9 cellular contexts compared by ENCODE assay signal in the genomic region with DNA sequence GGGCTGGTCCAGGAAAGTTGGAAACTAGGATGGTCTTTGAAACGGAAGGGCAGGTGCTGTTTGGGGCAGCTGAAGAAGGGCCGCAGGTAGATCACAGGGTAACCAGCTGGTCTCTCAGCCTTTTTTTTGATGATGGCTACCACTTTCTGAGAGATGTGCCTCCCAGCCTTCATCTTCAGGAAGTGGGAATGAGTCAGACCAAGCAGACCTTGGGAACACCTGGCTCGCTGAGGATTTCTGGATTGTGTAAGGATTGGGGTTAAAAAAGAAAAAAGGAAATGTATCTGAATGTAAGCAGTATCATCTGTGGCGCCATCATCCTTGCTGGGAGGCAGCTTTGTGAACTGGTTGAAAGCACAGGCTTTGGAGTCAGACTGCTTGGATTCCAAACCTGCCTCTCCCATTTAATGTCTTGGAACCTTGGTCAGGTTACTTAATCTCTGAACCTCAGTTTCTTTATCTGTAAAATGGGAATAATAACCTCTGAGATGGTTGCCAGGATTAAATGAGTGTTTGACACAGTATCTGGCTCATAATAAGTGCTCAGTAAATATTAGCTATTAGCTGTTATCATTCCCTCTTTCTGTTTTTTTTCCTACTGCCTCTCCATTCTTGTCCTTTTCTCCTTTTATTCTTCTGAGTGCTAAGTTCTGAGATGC. TPM values are rescaled to one million over a fixed set of nuclear protein-coding genes. Genes with fewer than 3 reads are reported as not detected.
DNase-seq lines count a peak whose midpoint lies in the region; ATAC-seq, FAIRE-seq and TF ChIP-seq lines count a peak whose summit lies in the region.
"Had no signal": no experiment of that assay in that cellular context is flagged by ENCODE, and none has a peak within 500 bp of the region (broad histone marks: within the 10 kb centered on the region; RNA-seq: fewer than 3 reads in every experiment).

No MANE protein-coding gene starts in this region.

- no peak for ATAC-seq in HepG2
- ATAC-seq in right lobe of liver, result no peak
- ATAC-seq in T-cell (replicated peaks in 1 of 4), result no peak
- no peak for ATAC-seq in GM21723 (IDR thresholded peaks at IDR 0.05; ENCODE audit: unreplicated experiment)

- H3K4me3 ChIP-seq in HepG2 (replicated peaks in 1 of 3; ENCODE audit: insufficient read depth in 1 of 3, low read depth in 2 of 3, low read length in 3 of 3) (no peak overlapping the region), right lobe of liver (no peak overlapping the region), fibroblast of villous mesenchyme (ENCODE audit: low read depth, low read length) (no peak overlapping the region), uterus (no peak overlapping the region)

- H2AFZ ChIP-seq in HepG2 (ENCODE audit: low read length), result no peak overlapping the region

- H3K27me3 ChIP-seq in HepG2 (ENCODE audit: control insufficient read depth in 1 of 2, insufficient read depth in 2 of 2, low read length in 2 of 2) (no peaks in the 10 kb centered on the region), right lobe of liver (no peaks in the 10 kb centered on the region), uterus (no peaks in the 10 kb centered on the region)

- in situ Hi-C loops in HepG2 (cut with HindIII; ENCODE audit: extremely low pct_ligation_motif_present, low pct_unique_long_range_greater_than_20kb), result no loop called here

- no peak for TF ChIP-seq EP300 in HepG2 (IDR thresholded peaks at IDR 0.05; ENCODE audit: low read depth in 2 of 2, low read length in 2 of 2)
- TF ChIP-seq EP300 in HepG2 (CRISPR knock-in tag; IDR thresholded peaks at IDR 0.05; ENCODE audit: borderline replicate concordance), result no peak

- TF ChIP-seq RAD21 in HepG2 (CRISPR knock-in tag; IDR thresholded peaks at IDR 0.05), result no peak

- TF ChIP-seq POLR2A in HepG2 (IDR thresholded peaks at IDR 0.05; ENCODE audit: insufficient read depth in 1 of 2, low read depth in 2 of 2, low read length in 2 of 2), result no peak
- no peak for TF ChIP-seq POLR2A in right lobe of liver (IDR thresholded peaks at IDR 0.05)
- no peak for TF ChIP-seq POLR2A in uterus (IDR thresholded peaks at IDR 0.05)

- intact Hi-C loops in HepG2 (cut with micrococcal nuclease; ENCODE audit: unreplicated experiment) (loop anchor here (5.0 kb wide), 1 partner anchor 58 kb away; a partner anchor contains a TSS), right lobe of liver (cut with DNase I) (no loop called here), uterus (cut with DNase I; ENCODE audit: low total_unique reads) (no loop called here)

- H4K20me1 ChIP-seq in HepG2 (ENCODE audit: insufficient read depth, low read length), result no peaks in the 10 kb centered on the region

- no peaks in the 10 kb centered on the region for H3K79me2 ChIP-seq in HepG2 (ENCODE audit: insufficient read depth, low read length)

- H3K9me3 ChIP-seq in HepG2 (ENCODE audit: low read length) (no peaks in the 10 kb centered on the region), right lobe of liver (no peaks in the 10 kb centered on the region), uterus (no peaks in the 10 kb centered on the region)

- CTCF ChIA-PET in HepG2 (lab: Yijun Ruan, JAX; ENCODE audit: low intra/inter-chr PET ratio, low total read pairs), result no interaction called here
- CTCF ChIA-PET in T-cell (lab: Charles Lee), result interaction anchor here in 1 of 2 donors (0.6 to 1.4 kb wide), 2 partner anchors 116 to 218 kb away, joined by 3 read pairs; a partner anchor contains a TSS

- H3K4me2 ChIP-seq in HepG2 (ENCODE audit: low read depth, low read length), result no peak overlapping the region

- H3K9ac ChIP-seq in HepG2 (ENCODE audit: insufficient read depth, low read depth, low read length), result no peak overlapping the region

- no peaks in the 10 kb centered on the region for H3K9me3 Mint-ChIP-seq in T-cell

- H3K27me3 Mint-ChIP-seq in T-cell, result no peaks in the 10 kb centered on the region

- H3K4me1 ChIP-seq in HepG2 (ENCODE audit: insufficient read depth, low read length), result peaks cover 29% of the 10 kb centered on the region
- peaks cover 0 to 9% (median 4%) of the 10 kb centered on the region in 4 donors for H3K4me1 ChIP-seq in right lobe of liver
- H3K4me1 ChIP-seq in uterus, result no peaks in the 10 kb centered on the region

- 45% methylated on average over 4 of the region's 4 CpGs for WGBS in HepG2 (ENCODE audit: low lambda C conversion rate)
- WGBS in right lobe of liver (ENCODE audit: insufficient coverage, low coverage, low lambda C conversion rate, missing lambda C conversion rate), result 72% methylated on average over 4 of the region's 4 CpGs

- no TSS peak for BruUV-seq in HepG2 (replicated peaks; lab: Mats Ljungman, UMichigan)

- H3K4me3 Mint-ChIP-seq in T-cell, result peak overlapping the region; percentile 44 to 85 (median 55)

- peak overlapping the region; percentile 62 to 78 for H3K27ac Mint-ChIP-seq in T-cell

- POLR2A ChIA-PET in HepG2 (lab: Yijun Ruan, JAX), result no interaction called here
- POLR2A ChIA-PET in T-cell (lab: Charles Lee), result interaction anchor here (0.6 to 1.0 kb wide), 2 partner anchors 81 to 395 kb away, joined by 3 to 4 read pairs; no protein-coding TSS in a partner anchor

- H3K27ac ChIP-seq in HepG2 (ENCODE audit: extremely low read length, insufficient read depth, low read length) (no peak overlapping the region), right lobe of liver (no peak overlapping the region), uterus (peak overlapping the region; percentile 29 to 92)

- DNase-seq in HepG2 (ENCODE audit: low spot score), result no peak
- no peak for DNase-seq in right lobe of liver
- no peak for DNase-seq in T-cell
- peak; percentile 40 for DNase-seq in fibroblast of villous mesenchyme (ENCODE audit: low read depth)
- DNase-seq in uterus, result no peak
- no peak for DNase-seq in GOT3 (lab: John Stamatoyannopoulos, UW)
- DNase-seq in HUDEP-2 (lab: John Stamatoyannopoulos, UW; ENCODE audit: unreplicated experiment in 76 of 76), result no peak

- peaks cover 21 to 29% (median 28%) of the 10 kb centered on the region in 3 donors for H3K4me1 Mint-ChIP-seq in T-cell

- TF ChIP-seq CTCF in HepG2 (CRISPR knock-in tag; IDR thresholded peaks at IDR 0.05), result no peak
- no peak for TF ChIP-seq CTCF in right lobe of liver (IDR thresholded peaks at IDR 0.05)
- TF ChIP-seq CTCF in fibroblast of villous mesenchyme (IDR thresholded peaks at IDR 0.05; ENCODE audit: insufficient read depth, low read depth, low read length), result no peak
- TF ChIP-seq CTCF in uterus (IDR thresholded peaks at IDR 0.05), result no peak

- H3K36me3 ChIP-seq in HepG2 (replicated peaks in 1 of 2; ENCODE audit: control insufficient read depth in 1 of 2, insufficient read depth in 2 of 2, low read length in 2 of 2), result no peaks in the 10 kb centered on the region
- no peaks in the 10 kb centered on the region for H3K36me3 ChIP-seq in right lobe of liver
- no peaks in the 10 kb centered on the region for H3K36me3 ChIP-seq in uterus

- no peaks in the 10 kb centered on the region for H3K36me3 Mint-ChIP-seq in T-cell

- FAIRE-seq in HepG2 (lab: Jason Lieb, UNC), result no peak
- FAIRE-seq: H1 had no signal

RNA-seq across cellular contexts. Expression of a gene that starts 1.7 kb away (rescaled TPM):
- total RNA-seq in HepG2 (2016; rRNA removed; fragmentation: Illumina TruSeq; extraction: Trizol), result 2.6 and 5.0 TPM in 2 replicates
- 2.2 and 2.3 TPM in 2 replicates for total RNA-seq in HepG2 (2016; cell fraction: cytosol; rRNA removed; fragmentation: Illumina TruSeq; extraction: Trizol; ENCODE audit: low read depth)
- total RNA-seq in HepG2 (2016; cell fraction: insoluble cytoplasmic fraction; rRNA removed; fragmentation: Illumina TruSeq; extraction: Trizol), result 1.9 and 5.0 TPM in 2 replicates
- total RNA-seq in HepG2 (2016; cell fraction: membrane; rRNA removed; fragmentation: Illumina TruSeq; extraction: Trizol), result 2.7 and 2.9 TPM in 2 replicates
- 8.8 and 9.0 TPM in 2 replicates for total RNA-seq in HepG2 (2016; cell fraction: nucleus; rRNA removed; fragmentation: Illumina TruSeq; extraction: Trizol)
- polyA plus RNA-seq in HepG2 (2011; rRNA removed), result 7.8 and 9.5 TPM in 2 replicates
- polyA plus RNA-seq in HepG2 (2011; cell fraction: cytosol; rRNA removed), result 3.0 and 3.2 TPM in 2 replicates
- polyA plus RNA-seq in HepG2 (2011; cell fraction: nucleus; rRNA removed), result 63.5 and 64.1 TPM in 2 replicates
- 4.6 and 6.6 TPM in 2 replicates for polyA plus RNA-seq in HepG2 (2012)
- polyA plus RNA-seq in HepG2 (2016; cell fraction: cytosol; fragmentation: Illumina TruSeq; extraction: Trizol; ENCODE audit: low read depth), result 0.79 and 1.2 TPM in 2 replicates
- polyA plus RNA-seq in HepG2 (2016; cell fraction: insoluble cytoplasmic fraction; fragmentation: Illumina TruSeq; extraction: Trizol; ENCODE audit: low read depth), result 2.1 and 3.5 TPM in 2 replicates
- polyA plus RNA-seq in HepG2 (2016; cell fraction: membrane; fragmentation: Illumina TruSeq; extraction: Trizol; ENCODE audit: low read depth), result 1.5 and 1.6 TPM in 2 replicates
- polyA plus RNA-seq in HepG2 (2016; cell fraction: nucleus; fragmentation: Illumina TruSeq; extraction: Trizol; ENCODE audit: insufficient read depth, low read depth), result 20.9 and 21.1 TPM in 2 replicates
- 10.3 and 11.0 TPM in 2 replicates for polyA minus RNA-seq in HepG2 (2011; rRNA and poly(A)+ RNA removed; ENCODE audit: low replicate concordance)
- 1.3 and 2.6 TPM in 2 replicates for polyA minus RNA-seq in HepG2 (2011; cell fraction: cytosol; rRNA and poly(A)+ RNA removed)
- 17.3 and 22.3 TPM in 2 replicates for polyA minus RNA-seq in HepG2 (2011; cell fraction: nucleus; rRNA and poly(A)+ RNA removed)
- 1 to 10 TPM; 4.7 to 8.2 (median 6.3) TPM for total RNA-seq in right lobe of liver
- 10 to 100 TPM in 4 of 5 donors, 1 to 10 TPM in 1; 7.4 to 18.0 (median 16.5) TPM for total RNA-seq in T-cell
- 8.2 and 11.3 TPM in 2 replicates for total RNA-seq in fibroblast of villous mesenchyme
- total RNA-seq in uterus, result 10 to 100 TPM; 17.4 to 72.9 (median 25.4) TPM

RNA-seq across cellular contexts. Expression of a gene that starts 19.6 kb away (rescaled TPM):
- total RNA-seq in HepG2 (2016; rRNA removed; fragmentation: Illumina TruSeq; extraction: Trizol) (0.17 and 0.20 TPM in 2 replicates), right lobe of liver (1 to 10 TPM in 1 of 6 experiments, under 1 TPM in 5; 0.24 to 1.4 (median 0.71) TPM), T-cell (under 1 TPM in 4 of 5 donors, not detected in 1; 0.32 to 0.65 (median 0.34) TPM), fibroblast of villous mesenchyme (under 0.01 TPM in 2 replicates), uterus (under 1 TPM in 3 of 4 donors, not detected in 1; 0.21 to 0.77 (median 0.30) TPM)
- not detected in 2 replicates for total RNA-seq in HepG2 (2016; cell fraction: cytosol; rRNA removed; fragmentation: Illumina TruSeq; extraction: Trizol; ENCODE audit: low read depth)
- 0.21 and 0.30 TPM in 2 replicates for total RNA-seq in HepG2 (2016; cell fraction: insoluble cytoplasmic fraction; rRNA removed; fragmentation: Illumina TruSeq; extraction: Trizol)
- total RNA-seq in HepG2 (2016; cell fraction: membrane; rRNA removed; fragmentation: Illumina TruSeq; extraction: Trizol), result 0.14 and 0.15 TPM in 2 replicates
- 0.16 TPM in 1 of 2 replicates, not detected in the other for total RNA-seq in HepG2 (2016; cell fraction: nucleus; rRNA removed; fragmentation: Illumina TruSeq; extraction: Trizol)
- polyA plus RNA-seq in HepG2 (2011; rRNA removed), result 0.05 and 0.07 TPM in 2 replicates
- 0.03 and 0.12 TPM in 2 replicates for polyA plus RNA-seq in HepG2 (2011; cell fraction: cytosol; rRNA removed)
- 0.07 and 0.08 TPM in 2 replicates for polyA plus RNA-seq in HepG2 (2011; cell fraction: nucleus; rRNA removed)
- 0.19 and 0.44 TPM in 2 replicates for polyA plus RNA-seq in HepG2 (2012)
- polyA plus RNA-seq in HepG2 (2016; cell fraction: cytosol; fragmentation: Illumina TruSeq; extraction: Trizol; ENCODE audit: low read depth), result not detected in 2 replicates
- 0.20 and 0.25 TPM in 2 replicates for polyA plus RNA-seq in HepG2 (2016; cell fraction: insoluble cytoplasmic fraction; fragmentation: Illumina TruSeq; extraction: Trizol; ENCODE audit: low read depth)
- 0.14 and 0.23 TPM in 2 replicates for polyA plus RNA-seq in HepG2 (2016; cell fraction: membrane; fragmentation: Illumina TruSeq; extraction: Trizol; ENCODE audit: low read depth)
- polyA plus RNA-seq in HepG2 (2016; cell fraction: nucleus; fragmentation: Illumina TruSeq; extraction: Trizol; ENCODE audit: insufficient read depth, low read depth), result not detected in 2 replicates
- polyA minus RNA-seq in HepG2 (2011; rRNA and poly(A)+ RNA removed; ENCODE audit: low replicate concordance), result 0.22 TPM in 1 of 2 replicates, not detected in the other
- polyA minus RNA-seq in HepG2 (2011; cell fraction: cytosol; rRNA and poly(A)+ RNA removed), result not detected in 2 replicates
- polyA minus RNA-seq in HepG2 (2011; cell fraction: nucleus; rRNA and poly(A)+ RNA removed), result 0.25 TPM in 1 of 2 replicates, not detected in the other

RNA-seq across cellular contexts. Expression of a gene that starts 57.1 kb away (rescaled TPM):
- total RNA-seq in HepG2 (2016; rRNA removed; fragmentation: Illumina TruSeq; extraction: Trizol), result 66.3 and 76.8 TPM in 2 replicates
- 32.9 and 37.0 TPM in 2 replicates for total RNA-seq in HepG2 (2016; cell fraction: cytosol; rRNA removed; fragmentation: Illumina TruSeq; extraction: Trizol; ENCODE audit: low read depth)
- total RNA-seq in HepG2 (2016; cell fraction: insoluble cytoplasmic fraction; rRNA removed; fragmentation: Illumina TruSeq; extraction: Trizol), result 64.5 and 67.8 TPM in 2 replicates
- total RNA-seq in HepG2 (2016; cell fraction: membrane; rRNA removed; fragmentation: Illumina TruSeq; extraction: Trizol), result 57.5 and 79.5 TPM in 2 replicates
- total RNA-seq in HepG2 (2016; cell fraction: nucleus; rRNA removed; fragmentation: Illumina TruSeq; extraction: Trizol), result 53.8 and 61.6 TPM in 2 replicates
- 51.0 and 51.1 TPM in 2 replicates for polyA plus RNA-seq in HepG2 (2011; rRNA removed)
- 42.1 and 59.2 TPM in 2 replicates for polyA plus RNA-seq in HepG2 (2011; cell fraction: cytosol; rRNA removed)
- polyA plus RNA-seq in HepG2 (2011; cell fraction: nucleus; rRNA removed), result 183 and 211 TPM in 2 replicates
- 23.8 and 25.1 TPM in 2 replicates for polyA plus RNA-seq in HepG2 (2012)
- 23.7 and 32.2 TPM in 2 replicates for polyA plus RNA-seq in HepG2 (2016; cell fraction: cytosol; fragmentation: Illumina TruSeq; extraction: Trizol; ENCODE audit: low read depth)
- polyA plus RNA-seq in HepG2 (2016; cell fraction: insoluble cytoplasmic fraction; fragmentation: Illumina TruSeq; extraction: Trizol; ENCODE audit: low read depth), result 64.6 and 74.5 TPM in 2 replicates
- polyA plus RNA-seq in HepG2 (2016; cell fraction: membrane; fragmentation: Illumina TruSeq; extraction: Trizol; ENCODE audit: low read depth), result 48.0 and 61.2 TPM in 2 replicates
- 102 and 107 TPM in 2 replicates for polyA plus RNA-seq in HepG2 (2016; cell fraction: nucleus; fragmentation: Illumina TruSeq; extraction: Trizol; ENCODE audit: insufficient read depth, low read depth)
- polyA minus RNA-seq in HepG2 (2011; rRNA and poly(A)+ RNA removed; ENCODE audit: low replicate concordance), result 111 and 194 TPM in 2 replicates
- 18.1 and 20.3 TPM in 2 replicates for polyA minus RNA-seq in HepG2 (2011; cell fraction: cytosol; rRNA and poly(A)+ RNA removed)
- 29.8 and 41.8 TPM in 2 replicates for polyA minus RNA-seq in HepG2 (2011; cell fraction: nucleus; rRNA and poly(A)+ RNA removed)
- total RNA-seq in right lobe of liver, result 10 to 100 TPM; 16.0 to 23.0 (median 20.4) TPM
- 10 to 100 TPM; 66.1 to 89.0 (median 85.7) TPM for total RNA-seq in T-cell
- total RNA-seq in fibroblast of villous mesenchyme, result 47.5 and 61.5 TPM in 2 replicates
- 10 to 100 TPM; 20.0 to 81.2 (median 50.4) TPM for total RNA-seq in uterus

Comparison
In these comparisons a context has a peak if more than half of its experiments do, and no peak if none do; other contexts are left out.
1. H3K27ac ChIP-seq: peak in uterus (2 of 2); none in HepG2 (single experiment) and right lobe of liver (0 of 3).